In the genomic region with DNA sequence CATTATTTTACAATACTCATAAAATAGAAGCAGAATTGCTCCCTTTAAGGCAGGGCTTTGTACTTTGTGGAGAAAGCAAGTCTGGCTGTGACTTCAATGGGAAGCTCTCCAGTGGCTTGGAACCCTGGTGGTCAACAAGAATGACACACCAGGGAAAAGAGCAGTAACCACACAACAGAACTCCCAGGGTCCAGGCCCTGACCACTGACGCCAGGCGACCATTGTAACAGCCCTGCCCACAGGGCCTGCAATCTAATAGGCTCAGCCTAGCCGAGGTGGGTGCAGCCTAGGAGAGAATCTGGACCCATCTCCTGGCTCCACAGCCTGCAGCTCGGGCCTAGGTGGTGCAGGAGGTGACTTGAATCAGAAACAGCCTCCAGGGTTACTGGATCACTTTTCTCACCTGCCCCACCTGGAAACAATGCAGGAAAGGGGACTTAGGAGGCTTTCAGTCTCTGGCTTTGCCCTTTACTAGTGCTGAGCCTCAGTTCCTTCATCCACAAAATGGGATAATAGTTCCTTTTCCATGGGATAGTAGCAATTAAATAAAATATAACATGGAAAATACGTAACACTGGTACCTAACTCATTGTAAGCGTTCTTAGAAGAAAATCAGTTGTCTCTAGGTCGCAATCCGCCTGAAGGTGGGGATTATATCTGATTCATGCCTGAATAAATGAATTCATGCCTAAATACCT, we compare ENCODE assay signal across 21 cellular contexts.
DNase-seq lines count a peak whose midpoint lies in the region; ATAC-seq, FAIRE-seq and TF ChIP-seq lines count a peak whose summit lies in the region.
"Had no signal": no experiment of that assay in that cellular context is flagged by ENCODE, and none has a peak within 500 bp of the region (broad histone marks: within the 10 kb centered on the region; RNA-seq: fewer than 3 reads in every experiment).

No MANE protein-coding gene starts in this region.

- H3K4ac ChIP-seq in H1 (replicated peaks; ENCODE audit: insufficient read length, low read depth, low read length): no peak overlapping the region

- no peak overlapping the region for H3K4me3 ChIP-seq in H1 (ENCODE audit: extremely low read depth in 1 of 4, insufficient read depth in 2 of 4, low read depth in 3 of 4, low read length in 4 of 4)
- no peak overlapping the region for H3K4me3 ChIP-seq in osteoblast (ENCODE audit: insufficient read depth, low read length)
- no peak overlapping the region for H3K4me3 ChIP-seq in testis
- H3K4me3 ChIP-seq: A549, MG63, PC-9, SJSA1 had no signal

- no peak overlapping the region for H3K56ac ChIP-seq in H1 (replicated peaks; ENCODE audit: insufficient read length, low read depth, low read length)

- TF ChIP-seq POLR2A in H1 (IDR thresholded peaks at IDR 0.05; ENCODE audit: control extremely low read depth in 1 of 2, low read depth in 2 of 2, low read length in 2 of 2) (no peak), testis (IDR thresholded peaks at IDR 0.05) (no peak)

- H3K4me1 ChIP-seq in H1 (replicated peaks in 1 of 4; ENCODE audit: control insufficient read depth in 3 of 4, insufficient read depth in 4 of 4, low read length in 3 of 4) (peaks cover 10 to 21% (median 14%) of the 10 kb centered on the region in 4 experiments), osteoblast (ENCODE audit: insufficient read depth, low read length) (peaks cover 12% of the 10 kb centered on the region), testis (peaks cover 19% of the 10 kb centered on the region)

- no peak overlapping the region for H3K18ac ChIP-seq in H1 (ENCODE audit: extremely low read depth, low read length)

- no peaks in the 10 kb centered on the region for H4K20me1 ChIP-seq in H1 (replicated peaks in 1 of 2; ENCODE audit: control insufficient read depth in 1 of 2, insufficient read depth in 2 of 2, low read length in 2 of 2)
- no peaks in the 10 kb centered on the region for H4K20me1 ChIP-seq in osteoblast (ENCODE audit: insufficient read depth, low read length)

- no peaks in the 10 kb centered on the region; the same call in 1 of the 2 replicates for H3K23me2 ChIP-seq in H1 (ENCODE audit: low read depth, low read length)

- no peaks in the 10 kb centered on the region for H3K9me3 ChIP-seq in H1 (ENCODE audit: insufficient read depth in 2 of 2, low read depth in 1 of 2, low read length in 1 of 2)
- no peaks in the 10 kb centered on the region for H3K9me3 ChIP-seq in osteoblast (ENCODE audit: low read depth, low read length)
- H3K9me3 ChIP-seq in testis: no peaks in the 10 kb centered on the region
- H3K9me3 ChIP-seq: A549, MG63, SJSA1 had no signal

- no peak overlapping the region for H4K5ac ChIP-seq in H1 (ENCODE audit: insufficient read length, low read depth, low read length)

- H2BK20ac ChIP-seq in H1 (ENCODE audit: low read length): no peak overlapping the region

- no peak overlapping the region for H3K9ac ChIP-seq in H1 (replicated peaks in 1 of 4; ENCODE audit: extremely low read depth in 1 of 4, low read depth in 3 of 4, low read length in 3 of 4)

- no peak overlapping the region for H3K14ac ChIP-seq in H1 (ENCODE audit: insufficient read length)

- H3K23ac ChIP-seq in H1 (ENCODE audit: insufficient read length): no peak overlapping the region

- FAIRE-seq in RCC 7860 (lab: Jason Lieb, UNC) (no peak), H1 (lab: Jason Lieb, UNC) (no peak)
- FAIRE-seq: A549 had no signal

- no peak overlapping the region for H2BK120ac ChIP-seq in H1 (replicated peaks; ENCODE audit: low read depth, low read length)

- intact Hi-C loops in testis (cut with DNase I; ENCODE audit: low total_unique reads): no loop called here

- ATAC-seq in GM19324 (IDR thresholded peaks at IDR 0.05; ENCODE audit: low FRiP score, unreplicated experiment): no peak
- ATAC-seq: A549 had no signal

- no peaks in the 10 kb centered on the region for H3K79me1 ChIP-seq in H1 (ENCODE audit: low read depth, low read length)

- no peak overlapping the region for H3K4me2 ChIP-seq in H1 (ENCODE audit: insufficient read depth in 1 of 2, low read depth in 2 of 2, low read length in 2 of 2)
- H3K4me2 ChIP-seq in osteoblast (ENCODE audit: insufficient read depth, low read length): no peak overlapping the region
- H3K4me2 ChIP-seq: A549 had no signal

- H3K27me3 ChIP-seq in H1 (replicated peaks in 1 of 4; ENCODE audit: control insufficient read depth in 3 of 4, extremely low read depth in 1 of 4, insufficient read depth in 3 of 4, low read length in 3 of 4) (no peaks in the 10 kb centered on the region), osteoblast (ENCODE audit: insufficient read depth, low read length) (no peaks in the 10 kb centered on the region), testis (no peaks in the 10 kb centered on the region)
- H3K27me3 ChIP-seq: MG63, SJSA1 had no signal

- CTCF ChIA-PET in H1 (lab: Charles Lee; ENCODE audit: partially characterized antibody): interaction anchor here (0.7 to 2.2 kb wide), 7 partner anchors 33 to 243 kb away, joined by 3 to 4 read pairs (median 3); no protein-coding TSS in a partner anchor

- H2AK5ac ChIP-seq in H1 (ENCODE audit: low read depth, low read length): no peak overlapping the region

- DNase-seq in ELR (ENCODE audit: low read depth) (peak; percentile 17), RCC 7860 (ENCODE audit: low spot score) (peak; percentile 55), H1 (ENCODE audit: low read depth in 1 of 2, low spot score in 2 of 2) (no peak), osteoblast (ENCODE audit: insufficient read length, low spot score, missing footprints) (no peak), testis (no peak), iPS-NIHi11 (ENCODE audit: low spot score) (no peak)
- DNase-seq: Calu3; CD4-positive, alpha-beta T cell; H7; Karpas-422; MG63; NCI-H1048; NCI-H1436; NCI-H1930; NCI-H345; NCI-H526; PC-9 had no signal

- H3K79me2 ChIP-seq in H1 (ENCODE audit: control insufficient read depth in 1 of 2, insufficient read depth in 2 of 2, low read length in 2 of 2): no peaks in the 10 kb centered on the region
- no peaks in the 10 kb centered on the region for H3K79me2 ChIP-seq in osteoblast (ENCODE audit: insufficient read depth, low read length)

- 82% methylated on average over 8 of the region's 8 CpGs; no CpG with 5 or more reads in 1 of the 2 experiments for WGBS in H1 (ENCODE audit: extremely low coverage in 1 of 2, insufficient coverage in 1 of 2, insufficient read length in 1 of 2, insufficient replicate concordance in 2 of 2, low coverage in 1 of 2, low lambda C conversion rate in 2 of 2, missing lambda C conversion rate in 1 of 2), 2 experiments
- WGBS in testis, 2 donors: 89 to 91% methylated on average over 6 to 8 of the region's 8 CpGs

- no peaks in the 10 kb centered on the region for H3K36me3 ChIP-seq in H1 (ENCODE audit: control insufficient read depth in 2 of 4, insufficient read depth in 4 of 4, low read length in 3 of 4)
- H3K36me3 ChIP-seq in osteoblast (ENCODE audit: insufficient read depth, low read length): no peaks in the 10 kb centered on the region
- no peaks in the 10 kb centered on the region for H3K36me3 ChIP-seq in testis (ENCODE audit: low read depth, missing control alignments)
- H3K36me3 ChIP-seq: MG63, SJSA1 had no signal

- no peak overlapping the region for H4K8ac ChIP-seq in H1 (ENCODE audit: extremely low read depth, insufficient read depth, low read length)

- H3K27ac ChIP-seq in H1 (ENCODE audit: low read depth, low read length) (no peak overlapping the region), osteoblast (ENCODE audit: low read depth, low read length) (no peak overlapping the region), testis (no peak overlapping the region)
- H3K27ac ChIP-seq: HL-60, SJSA1 had no signal

- no peak; a peak in 1 of 4 replicates for TF ChIP-seq RAD21 in H1 (IDR thresholded peaks at IDR 0.05 in 1 of 2, conservative IDR thresholded peaks at IDR 0.05 in 1 of 2; ENCODE audit: low read depth in 2 of 2, low read length in 2 of 2)

- H2BK5ac ChIP-seq in H1 (ENCODE audit: low read depth, low read length): no peak overlapping the region

- H2BK15ac ChIP-seq in H1 (ENCODE audit: low read length): peak overlapping the region; percentile 18; the same call in 1 of the 2 replicates

- H2AFZ ChIP-seq in H1 (ENCODE audit: low read length) (no peak overlapping the region), osteoblast (ENCODE audit: low read length) (peak overlapping the region; percentile 47)
- H2AFZ ChIP-seq: PC-9 had no signal

- H2BK12ac ChIP-seq in H1 (ENCODE audit: low read depth, low read length): no peak overlapping the region

- peak in 1 of 3 experiments; percentile 5; a peak in 2 of 4 replicates for TF ChIP-seq CTCF in H1 (IDR thresholded peaks at IDR 0.05; ENCODE audit: control extremely low read depth in 1 of 3, insufficient read depth in 1 of 3, low read depth in 1 of 3, low read length in 3 of 3)
- no peak for TF ChIP-seq CTCF in osteoblast (IDR thresholded peaks at IDR 0.05; ENCODE audit: extremely low read depth, low read depth, low read length)
- TF ChIP-seq CTCF in testis (IDR thresholded peaks at IDR 0.05): no peak

- TF ChIP-seq EP300 in H1 (IDR thresholded peaks at IDR 0.05; ENCODE audit: borderline replicate concordance in 1 of 2, low read depth in 2 of 2, low read length in 2 of 2): no peak

- H4K91ac ChIP-seq in H1 (replicated peaks; ENCODE audit: insufficient read length, low read length): no peak overlapping the region

- POLR2A ChIA-PET in H1 (lab: Charles Lee; ENCODE audit: partially characterized antibody): no interaction called here

TF ChIP-seq in H1, 55 proteins besides CTCF, POLR2A, EP300 and RAD21:
- peak; percentile 62; the same call in 1 of the 2 replicates for TF ChIP-seq KDM1A (IDR thresholded peaks at IDR 0.05; ENCODE audit: borderline replicate concordance, low read length)
- TF ChIP-seq SIRT6 (IDR thresholded peaks at IDR 0.05; ENCODE audit: low read length): no peak
TF ChIP-seq in H1: peak in this region for 1.

Comparison
In these comparisons a context has a peak if more than half of its experiments do, and no peak if none do; other contexts are left out.
1. DNase-seq: peak in ELR (single experiment) and RCC 7860 (single experiment); none in H1 (0 of 2), osteoblast (single experiment), testis (single experiment) and iPS-NIHi11 (single experiment).